12 cellular contexts compared by ENCODE assay signal in the genomic region with DNA sequence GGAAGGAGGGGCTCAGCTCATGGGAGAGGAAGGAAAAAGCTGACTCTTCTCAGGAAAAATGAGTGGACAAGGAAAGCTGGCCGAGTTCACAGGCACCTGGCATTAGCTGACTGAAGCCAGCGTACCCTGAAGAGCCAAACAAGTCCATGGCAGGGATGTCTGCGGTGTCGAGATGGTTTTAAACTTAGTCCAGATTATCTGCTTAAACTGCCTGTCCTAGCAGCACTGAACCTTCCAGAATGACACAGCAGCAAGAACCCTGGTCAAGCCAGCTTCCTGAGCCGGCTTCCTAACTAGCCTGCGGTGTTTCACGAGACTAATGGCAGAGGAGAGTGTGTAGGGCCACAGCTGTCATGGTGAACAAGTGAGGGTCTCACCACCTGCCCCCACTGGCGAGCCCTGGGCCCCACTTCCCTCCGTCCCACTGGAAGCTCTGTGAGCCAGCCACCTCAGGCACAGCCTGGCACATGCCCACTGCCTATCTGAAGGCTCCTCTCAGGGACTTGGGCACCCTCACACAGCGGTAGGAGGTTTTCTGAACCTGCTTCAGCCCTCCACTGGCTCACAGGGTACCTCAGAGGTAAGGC. TPM values are rescaled to one million over a fixed set of nuclear protein-coding genes. Genes with fewer than 3 reads are reported as not detected.
A peak's percentile ranks its signal among the peaks of the same experiment; 100 is the strongest.
DNase-seq lines count a peak whose midpoint lies in the region; ATAC-seq and TF ChIP-seq lines count a peak whose summit lies in the region.
"Had no signal": no experiment of that assay in that cellular context is flagged by ENCODE, and none has a peak within 500 bp of the region (broad histone marks: within the 10 kb centered on the region; RNA-seq: fewer than 3 reads in every experiment).

No MANE protein-coding gene starts in this region.

- H3K4me1 ChIP-seq in HUES64 (ENCODE audit: insufficient read depth, low read length) (peaks cover 40% of the 10 kb centered on the region), lower lobe of right lung (peaks cover 38% of the 10 kb centered on the region)

- whole genome bisulfite sequencing in HUES64, result 91% methylated on average over 10 of the region's 10 CpGs

- DNase-seq in caudate nucleus (lab: John Stamatoyannopoulos, UW) (peak in 1 of 61 donors; percentile 49), lower lobe of right lung (no peak), SK-N-DZ (ENCODE audit: low spot score) (no peak), NCI-H524 treated with DMSO at 0.1 percent for 48 hours (lab: John Stamatoyannopoulos, UW) (no peak)
- DNase-seq in stimulated activated effector memory CD8-positive, alpha-beta T cell treated with anti-CD3 and anti-CD28 coated beads, Interleukin-12 subunit alpha, Interleukin-12 subunit beta, amount 100 ng/mL, for 72 hours (ENCODE audit: low spot score in 2 of 2), result no peak
- DNase-seq in activated naive CD4-positive, alpha-beta T cell treated with anti-CD3 and anti-CD28 coated beads, Interleukin-2, amount 50 U/mL, for 72 hours (ENCODE audit: low spot score in 2 of 2), result no peak
- DNase-seq: activated CD4-positive, alpha-beta T cell treated with anti-CD3 and anti-CD28 coated beads, Interleukin-2, amount 50 U/mL, for 4 hours; naive thymus-derived CD8-positive, alpha-beta T cell; NCI-H146; OCI-M1 had no signal

- no peak overlapping the region for H3K4me3 ChIP-seq in HUES64 (ENCODE audit: low read length)
- no peak overlapping the region for H3K4me3 ChIP-seq in lower lobe of right lung

- H3K36me3 Mint-ChIP-seq in stimulated activated effector memory CD8-positive, alpha-beta T cell treated with anti-CD3 and anti-CD28 coated beads, Interleukin-12 subunit alpha, Interleukin-12 subunit beta, amount 100 ng/mL, for 72 hours, result no peaks in the 10 kb centered on the region
- H3K36me3 Mint-ChIP-seq in activated naive CD4-positive, alpha-beta T cell treated with anti-CD3 and anti-CD28 coated beads, Interleukin-2, amount 50 U/mL, for 72 hours, result no peaks in the 10 kb centered on the region

- intact Hi-C loops in lower lobe of right lung (cut with DNase I), result no loop called here

- H3K27ac ChIP-seq in HUES64 (ENCODE audit: low read depth, low read length) (peak overlapping the region; percentile 35; the same call in 1 of the 2 replicates), caudate nucleus (ENCODE audit: low read depth, low read length) (peak overlapping the region; percentile 79), lower lobe of right lung (peak overlapping the region; percentile 48)

- no peaks in the 10 kb centered on the region for H3K27me3 ChIP-seq in HUES64 (ENCODE audit: insufficient read depth, low read length)
- H3K27me3 ChIP-seq in lower lobe of right lung (ENCODE audit: low read depth), result no peaks in the 10 kb centered on the region

- H3K4me3 Mint-ChIP-seq in stimulated activated effector memory CD8-positive, alpha-beta T cell treated with anti-CD3 and anti-CD28 coated beads, Interleukin-12 subunit alpha, Interleukin-12 subunit beta, amount 100 ng/mL, for 72 hours, result no peak overlapping the region
- H3K4me3 Mint-ChIP-seq: naive thymus-derived CD8-positive, alpha-beta T cell had no signal

- TF ChIP-seq CTCF in lower lobe of right lung (IDR thresholded peaks at IDR 0.05), result no peak

- ATAC-seq in lower lobe of right lung, result peak in 1 of 2 donors; percentile 6
- ATAC-seq in stimulated activated effector memory CD8-positive, alpha-beta T cell treated with anti-CD3 and anti-CD28 coated beads, Interleukin-12 subunit alpha, Interleukin-12 subunit beta, amount 100 ng/mL, for 72 hours, result no peak
- ATAC-seq in activated naive CD4-positive, alpha-beta T cell treated with anti-CD3 and anti-CD28 coated beads, Interleukin-2, amount 50 U/mL, for 72 hours, result no peak
- ATAC-seq in HG02885 (IDR thresholded peaks at IDR 0.05; ENCODE audit: poor library complexity, unreplicated experiment), result no peak
- ATAC-seq: naive thymus-derived CD8-positive, alpha-beta T cell had no signal

- peak overlapping the region; percentile 50 for H3K27ac Mint-ChIP-seq in stimulated activated effector memory CD8-positive, alpha-beta T cell treated with anti-CD3 and anti-CD28 coated beads, Interleukin-12 subunit alpha, Interleukin-12 subunit beta, amount 100 ng/mL, for 72 hours
- peak overlapping the region in 1 of 2 donors; percentile 51 for H3K27ac Mint-ChIP-seq in activated naive CD4-positive, alpha-beta T cell treated with anti-CD3 and anti-CD28 coated beads, Interleukin-2, amount 50 U/mL, for 72 hours

- 0 out of 2 replicates have a peak overlapping the region, but pooled peaks have one; percentile 9 for H3K9ac ChIP-seq in HUES64 (ENCODE audit: low read depth, low read length)

- no peaks in the 10 kb centered on the region for H3K9me3 ChIP-seq in HUES64 (ENCODE audit: insufficient read depth, low read depth, low read length)
- no peaks in the 10 kb centered on the region for H3K9me3 ChIP-seq in lower lobe of right lung

- H3K4me1 Mint-ChIP-seq in stimulated activated effector memory CD8-positive, alpha-beta T cell treated with anti-CD3 and anti-CD28 coated beads, Interleukin-12 subunit alpha, Interleukin-12 subunit beta, amount 100 ng/mL, for 72 hours, result peaks cover 5% of the 10 kb centered on the region

- no peaks in the 10 kb centered on the region for H3K9me3 Mint-ChIP-seq in stimulated activated effector memory CD8-positive, alpha-beta T cell treated with anti-CD3 and anti-CD28 coated beads, Interleukin-12 subunit alpha, Interleukin-12 subunit beta, amount 100 ng/mL, for 72 hours
- no peaks in the 10 kb centered on the region for H3K9me3 Mint-ChIP-seq in activated naive CD4-positive, alpha-beta T cell treated with anti-CD3 and anti-CD28 coated beads, Interleukin-2, amount 50 U/mL, for 72 hours
- H3K9me3 Mint-ChIP-seq: naive thymus-derived CD8-positive, alpha-beta T cell had no signal

- H3K36me3 ChIP-seq in HUES64 (ENCODE audit: insufficient read depth, low read length), result 0 out of 2 replicates have a peak, but pooled peaks cover under 1% of the 10 kb centered on the region
- H3K36me3 ChIP-seq in lower lobe of right lung, result no peaks in the 10 kb centered on the region

RNA-seq across cellular contexts. Expression of a gene that starts 28.8 kb away (rescaled TPM):
- polyA plus RNA-seq in HUES64 (2013, experiment 1 of 2), result 35.2 TPM
- 34.0 TPM for polyA plus RNA-seq in HUES64 (2013, experiment 2 of 2)
- total RNA-seq in lower lobe of right lung, result 60.8 TPM
- 1 to 10 TPM in 1 of 2 donors, under 1 TPM in 1; 0.82 to 1.8 TPM for total RNA-seq in activated naive CD4-positive, alpha-beta T cell treated with anti-CD3 and anti-CD28 coated beads, Interleukin-2, amount 50 U/mL, for 72 hours
- polyA plus RNA-seq in SK-N-DZ (2014; cell fraction: cytosol; rRNA removed), result 19.4 and 42.1 TPM in 2 replicates
- polyA plus RNA-seq in SK-N-DZ (2014; cell fraction: nucleus; rRNA removed), result 45.1 and 55.5 TPM in 2 replicates

Comparison
In these comparisons a context has a peak if more than half of its experiments do, and no peak if none do; other contexts are left out.
1. RNA of a gene that starts 28.8 kb away (total RNA-seq): 60.8 TPM in lower lobe of right lung (single experiment); 0.82 to 1.8 TPM in activated naive CD4-positive, alpha-beta T cell treated with anti-CD3 and anti-CD28 coated beads, Interleukin-2, amount 50 U/mL, for 72 hours; every median in the first group is over 10 times any median in the second.
2. Peak in every context shown above with its lines, with median percentiles within 50 percentile points of each other: H3K27ac ChIP-seq.